Comparison of ENCODE assay signal across 2 cellular contexts in genomic region chr1:206116873-206117150, GRCh38.
TF ChIP-seq lines count a peak whose summit lies in the region.

No MANE protein-coding gene starts in this region.

TF ChIP-seq in SK-N-SH, 30 proteins besides CTCF, POLR2A, EP300 and RAD21 (continued from another document):
- TF ChIP-seq GATA2 (CRISPR knock-in tag; IDR thresholded peaks at IDR 0.05) (no peak), NFIC (IDR thresholded peaks at IDR 0.05; ENCODE audit: borderline replicate concordance) (no peak)
- TF ChIP-seq, protein P1, sequence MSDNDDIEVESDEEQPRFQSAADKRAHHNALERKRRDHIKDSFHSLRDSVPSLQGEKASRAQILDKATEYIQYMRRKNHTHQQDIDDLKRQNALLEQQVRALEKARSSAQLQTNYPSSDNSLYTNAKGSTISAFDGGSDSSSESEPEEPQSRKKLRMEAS (IDR thresholded peaks at IDR 0.05; ENCODE audit: low read depth), result no peak
TF ChIP-seq in SK-N-SH: peak in this region for 0.

TF ChIP-seq in SK-N-SH treated with all-trans-retinoic acid at 6 μM for 48 hours, 23 proteins besides CTCF, POLR2A, EP300 and RAD21 (continued from another document):
- no peak for TF ChIP-seq POU6F1 (CRISPR knock-in tag; IDR thresholded peaks at IDR 0.05; ENCODE audit: borderline replicate concordance, low read depth)
- TF ChIP-seq, protein P2, sequence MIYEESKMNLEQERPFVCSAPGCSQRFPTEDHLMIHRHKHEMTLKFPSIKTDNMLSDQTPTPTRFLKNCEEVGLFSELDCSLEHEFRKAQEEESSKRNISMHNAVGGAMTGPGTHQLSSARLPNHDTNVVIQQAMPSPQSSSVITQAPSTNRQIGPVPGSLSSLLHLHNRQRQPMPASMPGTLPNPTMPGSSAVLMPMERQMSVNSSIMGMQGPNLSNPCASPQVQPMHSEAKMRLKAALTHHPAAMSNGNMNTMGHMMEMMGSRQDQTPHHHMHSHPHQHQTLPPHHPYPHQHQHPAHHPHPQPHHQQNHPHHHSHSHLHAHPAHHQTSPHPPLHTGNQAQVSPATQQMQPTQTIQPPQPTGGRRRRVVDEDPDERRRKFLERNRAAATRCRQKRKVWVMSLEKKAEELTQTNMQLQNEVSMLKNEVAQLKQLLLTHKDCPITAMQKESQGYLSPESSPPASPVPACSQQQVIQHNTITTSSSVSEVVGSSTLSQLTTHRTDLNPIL (CRISPR knock-in tag; IDR thresholded peaks at IDR 0.05; ENCODE audit: low read depth), result no peak
- no peak for TF ChIP-seq TOX (CRISPR knock-in tag; IDR thresholded peaks at IDR 0.05; ENCODE audit: borderline replicate concordance)
